ENCODE assay signal across 8 cellular contexts in the genomic region with DNA sequence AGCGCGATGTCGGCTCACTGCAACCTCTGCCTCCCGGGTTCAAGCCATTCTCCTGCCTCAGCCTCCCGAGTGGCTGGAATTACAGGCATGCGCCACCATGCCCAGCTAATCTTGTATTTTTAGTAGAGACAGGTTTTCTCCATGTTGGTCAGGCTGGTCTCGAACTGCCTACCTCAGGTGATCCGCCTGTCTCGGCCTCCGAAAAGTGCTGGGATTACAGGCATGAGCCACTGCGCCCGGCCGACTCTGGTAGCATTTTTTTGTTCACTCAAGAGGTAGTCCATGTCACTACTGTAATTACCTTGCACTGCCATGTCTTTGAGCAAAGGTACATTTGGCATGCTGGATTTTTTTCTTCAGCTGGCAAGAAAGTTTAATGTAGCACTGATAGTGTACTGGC. TPM values are rescaled to one million over a fixed set of nuclear protein-coding genes. Genes with fewer than 3 reads are reported as not detected.
DNase-seq lines count a peak whose midpoint lies in the region; ATAC-seq, FAIRE-seq and TF ChIP-seq lines count a peak whose summit lies in the region.
"Not testable (repeated sequence)": the region's sequence is repeated elsewhere in the genome, so short reads cannot be mapped to it uniquely, and the experiment has no call there.

No MANE protein-coding gene starts in this region.

- not testable (repeated sequence) for TF ChIP-seq CTCF in CD4-positive, alpha-beta T cell (IDR thresholded peaks at IDR 0.05); Loucy (conservative IDR thresholded peaks at IDR 0.05; ENCODE audit: low read length); WTC11 (IDR thresholded peaks at IDR 0.05); astrocyte (IDR thresholded peaks at IDR 0.05; ENCODE audit: insufficient read depth, low read depth, low read length); lower lobe of right lung (IDR thresholded peaks at IDR 0.05); tibial artery (IDR thresholded peaks at IDR 0.05)

- peak overlapping the region; percentile 94 for H3K4me3 Mint-ChIP-seq in CD4-positive, alpha-beta T cell
- not testable (repeated sequence) for H3K4me3 Mint-ChIP-seq in WTC11
- H3K4me3 Mint-ChIP-seq in astrocyte (ENCODE audit: unreplicated experiment) = peak overlapping the region; percentile 95

- not testable (repeated sequence) for H3K27me3 Mint-ChIP-seq in CD4-positive, alpha-beta T cell; WTC11 (ENCODE audit: low read depth); astrocyte (ENCODE audit: low read depth, unreplicated experiment)

- WGBS in esophagus, 2 donors = 89 to 91% methylated on average over 13 of the region's 13 CpGs

- not testable (repeated sequence) for H3K36me3 ChIP-seq in Loucy (ENCODE audit: insufficient read depth, low read length); astrocyte (ENCODE audit: insufficient read depth, low read length); esophagus (ENCODE audit: control insufficient read depth in 2 of 2, insufficient read depth in 2 of 2, low read length in 1 of 2); lower lobe of right lung; tibial artery

- CTCF ChIA-PET in CD4-positive, alpha-beta T cell (lab: Charles Lee) = not testable (repeated sequence)
- CTCF ChIA-PET in WTC11 (lab: Charles Lee) = interaction anchor here (1.1 to 2.6 kb wide), 2 partner anchors 17 to 48 kb away, joined by 3 to 9 read pairs; no protein-coding TSS in a partner anchor

- H4K20me1 ChIP-seq in Loucy (ENCODE audit: insufficient read depth, low read length, poor library complexity, severe bottlenecking) = peaks cover 66% of the 10 kb centered on the region
- H4K20me1 ChIP-seq in astrocyte (ENCODE audit: insufficient read depth, low read length) = peaks cover 74% of the 10 kb centered on the region

- not testable (repeated sequence) for H3K9me3 Mint-ChIP-seq in CD4-positive, alpha-beta T cell; WTC11; astrocyte (ENCODE audit: unreplicated experiment)

- H3K9me3 ChIP-seq in CD4-positive, alpha-beta T cell (ENCODE audit: control insufficient read depth, low read length); Loucy (ENCODE audit: insufficient read depth, low read depth, low read length); astrocyte (ENCODE audit: insufficient read depth, low read depth, low read length); esophagus (ENCODE audit: control insufficient read depth in 2 of 2, insufficient read depth in 1 of 2, low read depth in 1 of 2, low read length in 1 of 2); lower lobe of right lung; tibial artery: not testable (repeated sequence)

- H2AFZ ChIP-seq in Loucy (ENCODE audit: low read length); astrocyte (ENCODE audit: low read depth, low read length): not testable (repeated sequence)

- peaks cover 77% of the 10 kb centered on the region for H3K4me1 Mint-ChIP-seq in CD4-positive, alpha-beta T cell (ENCODE audit: low read depth)
- peaks cover 69% of the 10 kb centered on the region for H3K4me1 Mint-ChIP-seq in WTC11
- peaks cover 37% of the 10 kb centered on the region for H3K4me1 Mint-ChIP-seq in astrocyte (ENCODE audit: low read depth, unreplicated experiment)

- not testable (repeated sequence) for H3K27me3 ChIP-seq in CD4-positive, alpha-beta T cell (ENCODE audit: control insufficient read depth, insufficient read depth, low read length); Loucy (ENCODE audit: insufficient read depth, low read length, poor library complexity, severe bottlenecking); astrocyte (ENCODE audit: insufficient read depth, low read length); esophagus (ENCODE audit: control insufficient read depth in 1 of 2, insufficient read depth in 2 of 2, low read length in 2 of 2); lower lobe of right lung (ENCODE audit: low read depth); tibial artery

- peak overlapping the region; percentile 95 for H3K4me2 ChIP-seq in Loucy (ENCODE audit: low read depth, low read length, poor library complexity, severe bottlenecking)
- peak overlapping the region; percentile 95 for H3K4me2 ChIP-seq in astrocyte (ENCODE audit: low read length)

- not testable (repeated sequence) for DNase-seq in CD4-positive, alpha-beta T cell; WTC11 (ENCODE audit: low spot score); astrocyte (ENCODE audit: low read depth); lower lobe of right lung; tibial artery
- peak; percentile 61 for DNase-seq in posterior vena cava (ENCODE audit: low spot score)

- H3K9me2 ChIP-seq in Loucy (replicated peaks; ENCODE audit: low read depth, low read length) = not testable (repeated sequence)

- peak overlapping the region; percentile 83 for H3K9ac ChIP-seq in Loucy (ENCODE audit: low read depth, low read length, poor library complexity, severe bottlenecking)
- not testable (repeated sequence) for H3K9ac ChIP-seq in astrocyte (ENCODE audit: low read length)

- H3K4me3 ChIP-seq in Loucy (ENCODE audit: low read length, poor library complexity, severe bottlenecking) (peak overlapping the region; percentile 93), esophagus (ENCODE audit: low read depth in 1 of 2, low read length in 2 of 2) (peak overlapping the region; percentile 10 to 73), lower lobe of right lung (peak overlapping the region; percentile 74), tibial artery (peak overlapping the region; percentile 93 to 99)
- H3K4me3 ChIP-seq in astrocyte (ENCODE audit: insufficient read depth, low read depth, low read length) = not testable (repeated sequence)

- H3K27ac ChIP-seq in CD4-positive, alpha-beta T cell (ENCODE audit: low read depth, low read length); astrocyte (ENCODE audit: low read depth, low read length); lower lobe of right lung; tibial artery: not testable (repeated sequence)
- peak overlapping the region in 1 of 2 donors; percentile 18 for H3K27ac ChIP-seq in esophagus (ENCODE audit: low read depth in 2 of 2, low read length in 1 of 2)

- H3K36me3 Mint-ChIP-seq in CD4-positive, alpha-beta T cell (ENCODE audit: low read depth) = peaks cover 39% of the 10 kb centered on the region
- not testable (repeated sequence) for H3K36me3 Mint-ChIP-seq in WTC11; astrocyte (ENCODE audit: low read depth, unreplicated experiment)

- not testable (repeated sequence) for FAIRE-seq in astrocyte (lab: Jason Lieb, UNC)

- H3F3A ChIP-seq in Loucy (ENCODE audit: low read depth) = not testable (repeated sequence)

- POLR2A ChIA-PET in CD4-positive, alpha-beta T cell (lab: Charles Lee) = interaction anchor here (0.9 to 1.1 kb wide), 2 partner anchors 47 to 75 kb away, joined by 3 read pairs; no protein-coding TSS in a partner anchor
- POLR2A ChIA-PET in WTC11 (lab: Charles Lee) = not testable (repeated sequence)

- not testable (repeated sequence) for ATAC-seq in CD4-positive, alpha-beta T cell (ENCODE audit: poor library complexity); WTC11; lower lobe of right lung

- H3K4me1 ChIP-seq in Loucy (ENCODE audit: insufficient read depth, low read length, poor library complexity, severe bottlenecking) = peaks cover 54% of the 10 kb centered on the region
- peaks cover 10% of the 10 kb centered on the region for H3K4me1 ChIP-seq in astrocyte (ENCODE audit: insufficient read depth, low read length)
- H3K4me1 ChIP-seq in esophagus (ENCODE audit: control insufficient read depth in 2 of 2, insufficient read depth in 2 of 2, low read length in 1 of 2) = not testable (repeated sequence)
- H3K4me1 ChIP-seq in lower lobe of right lung = peaks cover 71% of the 10 kb centered on the region
- peaks cover 0 to 72% (median 52%) of the 10 kb centered on the region in 4 donors for H3K4me1 ChIP-seq in tibial artery

- intact Hi-C loops in CD4-positive, alpha-beta T cell (cut with DNase I, micrococcal nuclease) = loop anchor here in 1 of 2 experiments (5.0 to 10.0 kb wide), 4 partner anchors 59 to 1054 kb away; a partner anchor contains a TSS
- intact Hi-C loops in lower lobe of right lung (cut with DNase I); posterior vena cava (cut with DNase I): not testable (repeated sequence)
- intact Hi-C loops in tibial artery (cut with DNase I; ENCODE audit: low total_unique reads) = loop anchor here (5.0 to 10.0 kb wide), 2 partner anchors 46 to 146 kb away; a partner anchor contains a TSS

- H3K79me2 ChIP-seq in Loucy (ENCODE audit: insufficient read depth, low read length) (peaks cover 76% of the 10 kb centered on the region), astrocyte (ENCODE audit: insufficient read depth, low read length) (peaks cover 81% of the 10 kb centered on the region)

- H3K27ac Mint-ChIP-seq in CD4-positive, alpha-beta T cell = peak overlapping the region; percentile 97
- H3K27ac Mint-ChIP-seq in WTC11 = peak overlapping the region; percentile 55; the same call in 1 of the 2 replicates
- H3K27ac Mint-ChIP-seq in astrocyte (ENCODE audit: unreplicated experiment) = not testable (repeated sequence)

RNA-seq across cellular contexts. Expression of a gene that starts 2.5 kb away (rescaled TPM):
- 100 to 1,000 TPM; 113 to 121 TPM for total RNA-seq in CD4-positive, alpha-beta T cell
- total RNA-seq in WTC11 (2021) (166 to 184 TPM (median 184 TPM) in 3 replicates), astrocyte (305 and 319 TPM in 2 replicates), lower lobe of right lung (278 TPM), posterior vena cava (100 to 1,000 TPM; 207 to 216 TPM)
- 100 to 1,000 TPM; 132 to 137 TPM for polyA plus RNA-seq in esophagus
